ENCODE assay signal across 17 cellular contexts in genomic region chr12:75713434-75713833, GRCh38.
"Had no signal": no experiment of that assay in that cellular context is flagged by ENCODE, and none has a peak within 500 bp of the region (broad histone marks: within the 10 kb centered on the region; RNA-seq: fewer than 3 reads in every experiment).

No MANE protein-coding gene starts in this region.

- H3K27ac Mint-ChIP-seq: activated naive CD4-positive, alpha-beta T cell treated with anti-CD3 and anti-CD28 coated beads for 36 hours; natural killer cell treated with Interleukin-12 subunit alpha and Interleukin-12 subunit beta and Interleukin-15 and Interleukin-18, amount 100 ng/mL, for 72 hours had no signal

- ATAC-seq: natural killer cell treated with Interleukin-12 subunit alpha and Interleukin-12 subunit beta and Interleukin-15 and Interleukin-18, amount 100 ng/mL, for 72 hours; sciatic nerve had no signal

- H3K27me3 ChIP-seq: brain microvascular endothelial cell, hepatocyte, neutrophil, spleen had no signal

- H3K4me3 ChIP-seq: coronary artery, hepatocyte, lung, spleen had no signal

- H3K4me3 Mint-ChIP-seq: activated naive CD4-positive, alpha-beta T cell treated with anti-CD3 and anti-CD28 coated beads for 36 hours; natural killer cell treated with Interleukin-12 subunit alpha and Interleukin-12 subunit beta and Interleukin-15 and Interleukin-18, amount 100 ng/mL, for 72 hours had no signal

- H3K9me3 Mint-ChIP-seq: activated naive CD4-positive, alpha-beta T cell treated with anti-CD3 and anti-CD28 coated beads for 36 hours; natural killer cell treated with Interleukin-12 subunit alpha and Interleukin-12 subunit beta and Interleukin-15 and Interleukin-18, amount 100 ng/mL, for 72 hours had no signal

- H3K9me3 ChIP-seq: neutrophil, SK-N-SH, spleen had no signal

- DNase-seq: activated naive CD4-positive, alpha-beta T cell treated with anti-CD3 and anti-CD28 coated beads for 36 hours; activated T-cell treated with anti-CD3 and anti-CD28 coated beads for 4 hours; aorta; brain microvascular endothelial cell; central memory CD4-positive, alpha-beta T cell; foreskin fibroblast; islet precursor cell; SK-N-SH; spleen; stimulated activated CD4-positive, alpha-beta T cell treated with anti-CD3 and anti-CD28 coated beads, Interleukin-4, amount 100 ng/mL, for 4 hours; stimulated activated naive CD4-positive, alpha-beta T cell had no signal

- H3K27ac ChIP-seq: coronary artery, hepatocyte, neutrophil, spleen had no signal

- H3K36me3 ChIP-seq: brain microvascular endothelial cell, neutrophil, spleen had no signal

- H3K36me3 Mint-ChIP-seq: natural killer cell treated with Interleukin-12 subunit alpha and Interleukin-12 subunit beta and Interleukin-15 and Interleukin-18, amount 100 ng/mL, for 72 hours had no signal
